Comparison of ENCODE assay signal across 33 cellular contexts in the genomic region with DNA sequence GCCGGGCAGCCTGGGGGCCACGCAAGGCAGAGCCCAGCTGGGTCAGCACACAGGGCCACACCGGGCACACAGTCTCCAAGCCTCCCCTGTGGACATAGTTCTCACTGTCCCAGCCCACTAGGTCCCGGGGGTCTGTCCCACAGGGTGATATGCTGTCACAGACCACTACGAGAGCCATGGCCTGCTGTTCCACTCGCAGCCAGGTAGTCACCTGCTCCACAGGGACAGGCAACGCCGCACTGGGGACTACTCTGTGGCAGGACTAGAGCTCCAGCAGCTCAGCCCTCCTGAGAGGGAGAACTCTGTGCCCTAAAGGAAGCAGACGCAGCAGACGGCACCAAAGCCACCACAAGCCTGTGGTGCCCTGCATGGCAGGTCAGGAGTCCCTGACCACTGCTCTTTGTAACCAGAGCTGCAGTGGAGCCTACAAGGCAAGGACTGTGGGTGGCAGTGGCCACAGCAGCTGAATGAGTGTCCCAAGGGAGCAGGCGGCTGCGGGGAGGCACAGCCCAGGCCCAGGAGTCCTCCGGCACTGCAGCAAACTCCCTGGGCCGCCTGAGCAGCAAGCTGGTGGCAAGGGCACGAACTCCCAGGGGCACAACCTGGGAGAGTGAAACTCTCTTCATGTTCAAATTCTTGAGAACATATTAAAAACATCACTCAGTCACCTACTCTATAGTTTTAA.
"Had no signal": no experiment of that assay in that cellular context is flagged by ENCODE, and none has a peak within 500 bp of the region (broad histone marks: within the 10 kb centered on the region; RNA-seq: fewer than 3 reads in every experiment).

No MANE protein-coding gene starts in this region.

- H3K4me2 ChIP-seq: KMS-11, SK-N-SH had no signal

- FAIRE-seq: TTC549 had no signal

- H3K36me3 ChIP-seq: brain microvascular endothelial cell, Peyer's patch had no signal

- ATAC-seq: activated T-helper 17 cell treated with anti-CD3 and anti-CD28 coated beads, Interleukin-2, amount 50 U/mL, for 72 hours; PC-3 had no signal

- H3K4me3 ChIP-seq: Peyer's patch, SJSA1 had no signal

- H3K27ac Mint-ChIP-seq: activated CD4-positive, alpha-beta T cell treated with anti-CD3 and anti-CD28 coated beads, Interleukin-2, amount 10 ng/mL, durations not matched to agents 24 days and 14 days; activated naive CD8-positive, alpha-beta T cell treated with anti-CD3 and anti-CD28 coated beads for 36 hours; activated T-helper 17 cell treated with anti-CD3 and anti-CD28 coated beads, Interleukin-2, amount 50 U/mL, for 72 hours; T-helper 1 cell treated with Interleukin-12 subunit alpha and Interleukin-12 subunit beta and Interleukin-4 antibody, amounts not matched to agents 30 μg/mL and 1 μg/mL, for 36 hours; T-helper 2 cell treated with Interferon-gamma antibody and Interleukin-4, amounts not matched to agents 5 μg/mL and 100 μg/mL, for 36 hours had no signal

- H3K4me3 Mint-ChIP-seq: activated CD4-positive, alpha-beta T cell treated with anti-CD3 and anti-CD28 coated beads, Interleukin-2, amount 10 ng/mL, durations not matched to agents 24 days and 14 days; activated naive CD8-positive, alpha-beta T cell treated with anti-CD3 and anti-CD28 coated beads for 36 hours; activated T-helper 17 cell treated with anti-CD3 and anti-CD28 coated beads, Interleukin-2, amount 50 U/mL, for 72 hours; T-helper 1 cell treated with Interleukin-12 subunit alpha and Interleukin-12 subunit beta and Interleukin-4 antibody, amounts not matched to agents 30 μg/mL and 1 μg/mL, for 36 hours; T-helper 2 cell treated with Interferon-gamma antibody and Interleukin-4, amounts not matched to agents 5 μg/mL and 100 μg/mL, for 36 hours had no signal

- H3K27me3 Mint-ChIP-seq: activated CD4-positive, alpha-beta T cell treated with anti-CD3 and anti-CD28 coated beads, Interleukin-2, amount 10 ng/mL, durations not matched to agents 24 days and 14 days; activated naive CD8-positive, alpha-beta T cell treated with anti-CD3 and anti-CD28 coated beads for 36 hours; activated T-helper 17 cell treated with anti-CD3 and anti-CD28 coated beads, Interleukin-2, amount 50 U/mL, for 72 hours had no signal

- DNase-seq: activated CD4-positive, alpha-beta T cell treated with anti-CD3 and anti-CD28 coated beads, Interleukin-2, amount 10 ng/mL, durations not matched to agents 24 days and 14 days; activated CD4-positive, alpha-beta T cell treated with anti-CD3 and anti-CD28 coated beads, Interleukin-2, amount 50 U/mL, for 4 hours; activated CD8-positive, alpha-beta memory T cell treated with anti-CD3 and anti-CD28 coated beads, Interleukin-2, amount 50 U/mL, for 4 hours; activated effector memory CD4-positive, alpha-beta T cell treated with anti-CD3 and anti-CD28 coated beads, Interleukin-2, amount 50 U/mL, for 16 hours; activated naive CD4-positive, alpha-beta T cell; activated naive CD4-positive, alpha-beta T cell treated with anti-CD3 and anti-CD28 coated beads, Interleukin-2, amount 50 U/mL, for 16 hours; activated naive CD8-positive, alpha-beta T cell treated with anti-CD3 and anti-CD28 coated beads for 36 hours; activated T-cell treated with anti-CD3 and anti-CD28 coated beads for 4 hours; activated T-cell treated with anti-CD3 and anti-CD28 coated beads, Interleukin-2, amount 50 U/mL, for 48 hours; amniotic stem cell; aorta; brain microvascular endothelial cell; central memory CD4-positive, alpha-beta T cell; NCI-H1105; NCI-H1436; NCI-H1694; NCI-H2029; NCI-H2171; NCI-H510A; NCI-H526; NCI-H748 treated with DMSO at 0.1 percent for 48 hours; NK-92 treated with Interleukin-12 subunit alpha and Interleukin-12 subunit beta, amount 100 ng/mL, for 24 hours; PC-3; Peyer's patch; RPMI8226; SHP77 treated with DMSO at 0.1 percent for 48 hours; SK-N-SH had no signal

- H3K27ac ChIP-seq: brain microvascular endothelial cell, KMS-11, Peyer's patch, SJSA1 had no signal

- H3K9me3 Mint-ChIP-seq: activated CD4-positive, alpha-beta T cell treated with anti-CD3 and anti-CD28 coated beads, Interleukin-2, amount 10 ng/mL, durations not matched to agents 24 days and 14 days; activated naive CD8-positive, alpha-beta T cell treated with anti-CD3 and anti-CD28 coated beads for 36 hours; activated T-helper 17 cell treated with anti-CD3 and anti-CD28 coated beads, Interleukin-2, amount 50 U/mL, for 72 hours; T-helper 1 cell treated with Interleukin-12 subunit alpha and Interleukin-12 subunit beta and Interleukin-4 antibody, amounts not matched to agents 30 μg/mL and 1 μg/mL, for 36 hours; T-helper 2 cell treated with Interferon-gamma antibody and Interleukin-4, amounts not matched to agents 5 μg/mL and 100 μg/mL, for 36 hours had no signal

- H3K9me3 ChIP-seq: Peyer's patch, SJSA1, SK-N-SH had no signal

- H3K9ac ChIP-seq: KMS-11, SK-N-SH had no signal

- H3K27me3 ChIP-seq: brain microvascular endothelial cell, Peyer's patch, SJSA1 had no signal
